ENCODE assay signal across 8 cellular contexts in genomic region chr2:64767670-64768425, GRCh38.
A peak's percentile ranks its signal among the peaks of the same experiment; 100 is the strongest.
DNase-seq lines count a peak whose midpoint lies in the region; ATAC-seq and TF ChIP-seq lines count a peak whose summit lies in the region.

No MANE protein-coding gene starts in this region.

- peak; percentile 86 for DNase-seq in GM06990 (ENCODE audit: extremely low read depth, insufficient read length)
- no peak for DNase-seq in HCT116 (ENCODE audit: low read depth, low spot score)
- DNase-seq in MG63: peak; percentile 91
- peak; percentile 86 for DNase-seq in SK-MEL-5 (ENCODE audit: low read depth, low spot score)
- DNase-seq in activated naive CD4-positive, alpha-beta T cell treated with anti-CD3 and anti-CD28 coated beads, Interleukin-2, amount 50 U/mL, for 16 hours: peak; percentile 72
- DNase-seq in glomerular visceral epithelial cell (ENCODE audit: extremely low spot score): peak; percentile 88
- DNase-seq in osteoblast (ENCODE audit: insufficient read length, low spot score, missing footprints): peak; percentile 93
- DNase-seq in thyroid gland: peak; percentile 90

- peak; percentile 82 for ATAC-seq in HCT116

- H2AFZ ChIP-seq in HCT116 (ENCODE audit: low read depth, low read length, poor library complexity, severe bottlenecking): peak overlapping the region; percentile 1
- H2AFZ ChIP-seq in osteoblast (ENCODE audit: low read length): peak overlapping the region; percentile 60

- H3K79me2 ChIP-seq in HCT116 (ENCODE audit: insufficient read depth, low read length): no peaks in the 10 kb centered on the region
- no peaks in the 10 kb centered on the region for H3K79me2 ChIP-seq in osteoblast (ENCODE audit: insufficient read depth, low read length)

- intact Hi-C loops in HCT116 (cut with micrococcal nuclease): loop anchor here (5.0 kb wide), 2 partner anchors 64 to 121 kb away; no protein-coding TSS in a partner anchor
- intact Hi-C loops in thyroid gland (cut with DNase I): no loop called here

- H3K27ac ChIP-seq in HCT116 (ENCODE audit: low read depth, low read length) (peak overlapping the region; percentile 98), osteoblast (ENCODE audit: low read depth, low read length) (peak overlapping the region; percentile 99), thyroid gland (peak overlapping the region; percentile 93 to 96 (median 94))

- peak overlapping the region; percentile 73 for H3K4me3 ChIP-seq in GM06990 (replicated peaks; ENCODE audit: low read depth, low read length)
- peak overlapping the region; percentile 49 to 54 for H3K4me3 ChIP-seq in HCT116 (replicated peaks in 1 of 2; ENCODE audit: low read depth in 1 of 2, low read length in 2 of 2)
- H3K4me3 ChIP-seq in MG63: peak overlapping the region; percentile 53
- peak overlapping the region; percentile 74 for H3K4me3 ChIP-seq in osteoblast (ENCODE audit: insufficient read depth, low read length)
- peak overlapping the region; percentile 1 to 67 (median 58) for H3K4me3 ChIP-seq in thyroid gland (replicated peaks in 1 of 3)

- H3K36me3 ChIP-seq in GM06990 (ENCODE audit: control insufficient read depth, insufficient read depth, low read length) (no peaks in the 10 kb centered on the region), HCT116 (ENCODE audit: control insufficient read depth in 1 of 2, insufficient read depth in 2 of 2, low read length in 2 of 2) (no peaks in the 10 kb centered on the region), MG63 (no peaks in the 10 kb centered on the region), osteoblast (ENCODE audit: insufficient read depth, low read length) (no peaks in the 10 kb centered on the region), thyroid gland (no peaks in the 10 kb centered on the region)

- H3K27me3 ChIP-seq in GM06990 (replicated peaks; ENCODE audit: control insufficient read depth, insufficient read depth, low read length) (no peaks in the 10 kb centered on the region), HCT116 (ENCODE audit: insufficient read depth, low read length) (no peaks in the 10 kb centered on the region), MG63 (no peaks in the 10 kb centered on the region), osteoblast (ENCODE audit: insufficient read depth, low read length) (no peaks in the 10 kb centered on the region), thyroid gland (no peaks in the 10 kb centered on the region)

- POLR2A ChIA-PET in HCT116 (lab: Charles Lee): interaction anchor here (0.8 to 1.5 kb wide), 7 partner anchors 11 to 114 kb away, joined by 3 to 5 read pairs (median 4); partner anchors contain the start of gene SERTAD2

- CTCF ChIA-PET in HCT116 (lab: Charles Lee): interaction anchor here (1.5 to 1.6 kb wide), 2 partner anchors 17 to 26 kb away, joined by 4 read pairs; no protein-coding TSS in a partner anchor

- H3K9me3 ChIP-seq in HCT116 (ENCODE audit: control insufficient read depth in 1 of 2, insufficient read depth in 1 of 2, low read depth in 1 of 2, low read length in 2 of 2) (no peaks in the 10 kb centered on the region), MG63 (no peaks in the 10 kb centered on the region), osteoblast (ENCODE audit: low read depth, low read length) (no peaks in the 10 kb centered on the region), thyroid gland (no peaks in the 10 kb centered on the region)

- peak; percentile 39 for TF ChIP-seq RAD21 in HCT116 (IDR thresholded peaks at IDR 0.05; ENCODE audit: low read depth)

- H4K20me1 ChIP-seq in HCT116 (ENCODE audit: insufficient read depth): no peaks in the 10 kb centered on the region
- H4K20me1 ChIP-seq in osteoblast (ENCODE audit: insufficient read depth, low read length): no peaks in the 10 kb centered on the region

- in situ Hi-C loops in SK-MEL-5 (cut with HindIII; ENCODE audit: low pct_unique_long_range_greater_than_20kb, low sequenced_read_pairs): no loop called here

- WGBS in thyroid gland, 2 donors: 0% methylated on average over 17 to 28 of the region's 65 CpGs

- H3K9ac ChIP-seq in HCT116 (ENCODE audit: low read length): peak overlapping the region; percentile 87

- H3K4me2 ChIP-seq in HCT116 (ENCODE audit: low read length): peak overlapping the region; percentile 80
- peak overlapping the region; percentile 99 for H3K4me2 ChIP-seq in osteoblast (ENCODE audit: insufficient read depth, low read length)

- no TSS peak for BruUV-seq in HCT116 (replicated peaks; lab: Mats Ljungman, UMichigan)

- TF ChIP-seq CTCF in GM06990 (IDR thresholded peaks at IDR 0.05; ENCODE audit: insufficient read depth, low read length, poor library complexity, severe bottlenecking): no peak
- no peak for TF ChIP-seq CTCF in HCT116 (IDR thresholded peaks at IDR 0.05 in 2 of 3, conservative IDR thresholded peaks at IDR 0.05 in 1 of 3; ENCODE audit: borderline replicate concordance in 1 of 3, insufficient read depth in 1 of 3, low read depth in 2 of 3, low read length in 2 of 3)
- TF ChIP-seq CTCF in osteoblast (IDR thresholded peaks at IDR 0.05; ENCODE audit: extremely low read depth, low read depth, low read length): no peak
- no peak for TF ChIP-seq CTCF in thyroid gland (IDR thresholded peaks at IDR 0.05)

- no peaks in the 10 kb centered on the region for H3K9me2 ChIP-seq in HCT116 (ENCODE audit: insufficient read depth)

- peaks cover 32 to 51% of the 10 kb centered on the region in 2 experiments for H3K4me1 ChIP-seq in HCT116 (ENCODE audit: control insufficient read depth in 1 of 2, insufficient read depth in 2 of 2, low read length in 2 of 2)
- peaks cover 41% of the 10 kb centered on the region for H3K4me1 ChIP-seq in osteoblast (ENCODE audit: insufficient read depth, low read length)
- H3K4me1 ChIP-seq in thyroid gland: peaks cover 0 to 3% of the 10 kb centered on the region in 2 donors

- RAD21 ChIA-PET in HCT116 (lab: Charles Lee; ENCODE audit: low non-redundant PET in 1 of 2, low total read pairs in 2 of 2, uncharacterized antibody in 2 of 2, unreplicated experiment in 2 of 2): interaction anchor here in 1 of 2 experiments (1.1 kb wide), 1 partner anchor 17 kb away, joined by 4 read pairs; no protein-coding TSS in a partner anchor

- TF ChIP-seq POLR2A in HCT116 (IDR thresholded peaks at IDR 0.05; ENCODE audit: borderline replicate concordance, extremely low read depth, insufficient read depth, insufficient read length) (peak; percentile 43), thyroid gland (IDR thresholded peaks at IDR 0.05) (peak; percentile 46 to 89)

TF ChIP-seq in HCT116, 20 proteins besides CTCF, POLR2A, EP300 and RAD21 (continues in another document):
- TF ChIP-seq FOSL1 (IDR thresholded peaks at IDR 0.05; ENCODE audit: low read depth) (peak; percentile 67), ELF1 (IDR thresholded peaks at IDR 0.05; ENCODE audit: borderline replicate concordance, low read depth) (no peak), POLR2AphosphoS5 (IDR thresholded peaks at IDR 0.05; ENCODE audit: low read depth, low read length) (peak; percentile 80), CEBPB (IDR thresholded peaks at IDR 0.05; ENCODE audit: low read depth) (no peak), ZFX (IDR thresholded peaks at IDR 0.05) (peak; percentile 44; the same call in 1 of the 2 replicates), SIN3A (IDR thresholded peaks at IDR 0.05; ENCODE audit: low read depth) (peak; percentile 65; the same call in 1 of the 2 replicates), SP1 (IDR thresholded peaks at IDR 0.05; ENCODE audit: low read depth) (peak; percentile 72), JUND (IDR thresholded peaks at IDR 0.05) (peak; percentile 82), TCF7L2 (IDR thresholded peaks at IDR 0.05; ENCODE audit: borderline replicate concordance, extremely low read depth, insufficient read depth, insufficient read length) (peak; percentile 22), ATF3 (IDR thresholded peaks at IDR 0.05) (no peak), ZNF274 (IDR thresholded peaks at IDR 0.05; ENCODE audit: low read depth, low read length) (no peak), CBX3 (IDR thresholded peaks at IDR 0.05; ENCODE audit: low read depth) (no peak), YY1 (IDR thresholded peaks at IDR 0.05; ENCODE audit: extremely low read depth, insufficient replicate concordance, low read depth, low read length) (no peak), EGR1 (IDR thresholded peaks at IDR 0.05; ENCODE audit: low read depth) (0 out of 2 replicates have a peak, but pooled peaks have one; percentile 27), EZH2phosphoT487 (IDR thresholded peaks at IDR 0.05; ENCODE audit: borderline replicate concordance) (no peak)
- TF ChIP-seq, protein P1, sequence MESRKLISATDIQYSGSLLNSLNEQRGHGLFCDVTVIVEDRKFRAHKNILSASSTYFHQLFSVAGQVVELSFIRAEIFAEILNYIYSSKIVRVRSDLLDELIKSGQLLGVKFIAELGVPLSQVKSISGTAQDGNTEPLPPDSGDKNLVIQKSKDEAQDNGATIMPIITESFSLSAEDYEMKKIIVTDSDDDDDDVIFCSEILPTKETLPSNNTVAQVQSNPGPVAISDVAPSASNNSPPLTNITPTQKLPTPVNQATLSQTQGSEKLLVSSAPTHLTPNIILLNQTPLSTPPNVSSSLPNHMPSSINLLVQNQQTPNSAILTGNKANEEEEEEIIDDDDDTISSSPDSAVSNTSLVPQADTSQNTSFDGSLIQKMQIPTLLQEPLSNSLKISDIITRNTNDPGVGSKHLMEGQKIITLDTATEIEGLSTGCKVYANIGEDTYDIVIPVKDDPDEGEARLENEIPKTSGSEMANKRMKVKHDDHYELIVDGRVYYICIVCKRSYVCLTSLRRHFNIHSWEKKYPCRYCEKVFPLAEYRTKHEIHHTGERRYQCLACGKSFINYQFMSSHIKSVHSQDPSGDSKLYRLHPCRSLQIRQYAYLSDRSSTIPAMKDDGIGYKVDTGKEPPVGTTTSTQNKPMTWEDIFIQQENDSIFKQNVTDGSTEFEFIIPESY (IDR thresholded peaks at IDR 0.05; ENCODE audit: extremely low read depth, insufficient replicate concordance, low read length): no peak
- TF ChIP-seq, protein P2, sequence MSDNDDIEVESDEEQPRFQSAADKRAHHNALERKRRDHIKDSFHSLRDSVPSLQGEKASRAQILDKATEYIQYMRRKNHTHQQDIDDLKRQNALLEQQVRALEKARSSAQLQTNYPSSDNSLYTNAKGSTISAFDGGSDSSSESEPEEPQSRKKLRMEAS (IDR thresholded peaks at IDR 0.05): peak; percentile 29
